Comparison of ENCODE assay signal across 1 cellular context in genomic region chr11:12118940-12119339, GRCh38.
TF ChIP-seq lines count a peak whose summit lies in the region.

No MANE protein-coding gene starts in this region.

TF ChIP-seq in GM23338, 12 proteins besides CTCF, POLR2A, EP300 and RAD21 (continued from another document):
- TF ChIP-seq ZNF462 (CRISPR knock-in tag; IDR thresholded peaks at IDR 0.05) (no peak), ZNF114 (CRISPR knock-in tag; IDR thresholded peaks at IDR 0.05) (no peak), ZNF331 (CRISPR knock-in tag; IDR thresholded peaks at IDR 0.05; ENCODE audit: low read depth) (no peak), STAT1 (IDR thresholded peaks at IDR 0.05; ENCODE audit: unreplicated experiment) (no peak), NANOG (IDR thresholded peaks at IDR 0.05; ENCODE audit: borderline replicate concordance) (no peak), POLR2AphosphoS5 (IDR thresholded peaks at IDR 0.05; ENCODE audit: low read depth) (no peak), JUNB (IDR thresholded peaks at IDR 0.05; ENCODE audit: unreplicated experiment) (no peak), EZH2phosphoT487 (IDR thresholded peaks at IDR 0.05; ENCODE audit: unreplicated experiment) (no peak)
